In genomic region chr7:101849314-101849713, GRCh38 we compare ENCODE assay signal across 8 cellular contexts. TPM values are rescaled to one million over a fixed set of nuclear protein-coding genes. Genes with fewer than 3 reads are reported as not detected.
DNase-seq lines count a peak whose midpoint lies in the region; ATAC-seq, FAIRE-seq and TF ChIP-seq lines count a peak whose summit lies in the region.
"Not testable (repeated sequence)": the region's sequence is repeated elsewhere in the genome, so short reads cannot be mapped to it uniquely, and the experiment has no call there.

No MANE protein-coding gene starts in this region.

- not testable (repeated sequence) for H3K27ac ChIP-seq in HEK293 (ENCODE audit: extremely low read depth, low read depth, low read length); K562 (ENCODE audit: extremely low read depth, low read depth, low read length); trophoblast cell (ENCODE audit: low read depth, low read length)
- peak overlapping the region; percentile 25; the same call in 1 of the 2 replicates for H3K27ac ChIP-seq in SU-DHL-6 (ENCODE audit: low read depth, low read length)

- FAIRE-seq in K562 (lab: Jason Lieb, UNC) = not testable (repeated sequence)

- H2BK5ac ChIP-seq in trophoblast cell (ENCODE audit: low read depth, low read length, poor library complexity) = not testable (repeated sequence)

- not testable (repeated sequence) for TF ChIP-seq EP300 in K562 (IDR thresholded peaks at IDR 0.05; ENCODE audit: low read length)

- intact Hi-C loops in Caco-2 (cut with micrococcal nuclease; ENCODE audit: unreplicated experiment); K562 (cut with micrococcal nuclease): not testable (repeated sequence)

- not testable (repeated sequence) for H3K79me1 ChIP-seq in trophoblast cell (ENCODE audit: low read length)

- CTCF ChIA-PET in Caco-2 (lab: Charles Lee) = interaction anchor here (1.1 kb wide), 1 partner anchor 21 kb away, joined by 3 read pairs; no protein-coding TSS in a partner anchor
- CTCF ChIA-PET in HEK293 (lab: Yijun Ruan, JAX) = interaction anchor here (0.7 kb wide), 1 partner anchor 228 kb away, joined by 4 read pairs; no protein-coding TSS in a partner anchor
- CTCF ChIA-PET in K562 (lab: Yijun Ruan, JAX; ENCODE audit: low intra/inter-chr PET ratio) = not testable (repeated sequence)

- not testable (repeated sequence) for H3K9me2 ChIP-seq in SU-DHL-6 (replicated peaks; ENCODE audit: insufficient read depth, low read length)

- H4K20me1 ChIP-seq in SU-DHL-6 (ENCODE audit: low read depth, low read length) = peaks cover 14% of the 10 kb centered on the region; the same call in 1 of the 2 replicates
- not testable (repeated sequence) for H4K20me1 ChIP-seq in K562 (replicated peaks; ENCODE audit: control insufficient read depth, insufficient read depth, low read length)

- H2AFZ ChIP-seq in SU-DHL-6 (ENCODE audit: low read depth, low read length, severe bottlenecking); K562 (ENCODE audit: low read depth, low read length); trophoblast cell (ENCODE audit: insufficient read depth, low read length, poor library complexity): not testable (repeated sequence)

- not testable (repeated sequence) for H4K8ac ChIP-seq in trophoblast cell (ENCODE audit: low read depth, low read length)

- H3F3A ChIP-seq in SU-DHL-6 (ENCODE audit: insufficient read depth) = peaks cover 61% of the 10 kb centered on the region

- H3K4ac ChIP-seq in trophoblast cell (ENCODE audit: low read depth, low read length) = peak overlapping the region; percentile 35

- not testable (repeated sequence) for H3K4me3 ChIP-seq in Caco-2 (ENCODE audit: low read depth, low read length); HEK293 (ENCODE audit: low read depth, low read length); SU-DHL-6 (ENCODE audit: insufficient read depth, low read length, poor library complexity, severe bottlenecking); K562; trophoblast cell (ENCODE audit: low read depth, low read length)

- peaks cover 100% of the 10 kb centered on the region for H3K79me2 ChIP-seq in SU-DHL-6 (ENCODE audit: insufficient read depth, low read length)
- peaks cover 96% of the 10 kb centered on the region for H3K79me2 ChIP-seq in K562 (ENCODE audit: control insufficient read depth, insufficient read depth, low read length)
- peaks cover 12% of the 10 kb centered on the region for H3K79me2 ChIP-seq in trophoblast cell (ENCODE audit: control insufficient read depth, insufficient read depth, low read length, poor library complexity)

- TF ChIP-seq CTCF in Caco-2 (IDR thresholded peaks at IDR 0.05; ENCODE audit: insufficient read depth in 1 of 2, low read depth in 1 of 2, low read length in 1 of 2, severe bottlenecking in 1 of 2, unreplicated experiment in 1 of 2); HEK293 (tag by site-specific recombination; IDR thresholded peaks at IDR 0.05); SU-DHL-6 (IDR thresholded peaks at IDR 0.05; ENCODE audit: insufficient read depth, low read length, poor library complexity, severe bottlenecking); K562 (IDR thresholded peaks at IDR 0.05 in 2 of 3, conservative IDR thresholded peaks at IDR 0.05 in 1 of 3; ENCODE audit: insufficient read depth in 2 of 3, low read depth in 1 of 3, low read length in 3 of 3); endothelial cell (IDR thresholded peaks at IDR 0.05; ENCODE audit: unreplicated experiment); progenitor cell of endocrine pancreas (IDR thresholded peaks at IDR 0.05; ENCODE audit: unreplicated experiment): not testable (repeated sequence)

- H3K27ac Mint-ChIP-seq in Caco-2 (ENCODE audit: unreplicated experiment) (peak overlapping the region; percentile 40), endothelial cell (ENCODE audit: unreplicated experiment) (peak overlapping the region; percentile 64), memory B cell (peak overlapping the region; percentile 28), progenitor cell of endocrine pancreas (peak overlapping the region; percentile 88)

- H4K91ac ChIP-seq in trophoblast cell (ENCODE audit: low read depth, low read length) = not testable (repeated sequence)

- not testable (repeated sequence) for H3K27me3 Mint-ChIP-seq in Caco-2 (ENCODE audit: insufficient read depth, unreplicated experiment); endothelial cell (ENCODE audit: unreplicated experiment); memory B cell; progenitor cell of endocrine pancreas

- BruUV-seq in Caco-2 (replicated peaks; lab: Mats Ljungman, UMichigan); K562 (replicated peaks; lab: Mats Ljungman, UMichigan): not testable (repeated sequence)

- not testable (repeated sequence) for DNase-seq in Caco-2; K562 (ENCODE audit: extremely low read depth in 1 of 4, low spot score in 3 of 4); endothelial cell (ENCODE audit: low spot score); memory B cell (ENCODE audit: low spot score in 2 of 2); trophoblast cell; progenitor cell of endocrine pancreas (ENCODE audit: low spot score, unreplicated experiment)

- not testable (repeated sequence) for H3K4me2 ChIP-seq in SU-DHL-6 (ENCODE audit: low read depth, low read length, poor library complexity, severe bottlenecking); K562 (ENCODE audit: insufficient read depth, low read length); trophoblast cell (ENCODE audit: low read length)

- in situ Hi-C loops in K562 (cut with MboI) = not testable (repeated sequence)

- not testable (repeated sequence) for H3K9ac ChIP-seq in SU-DHL-6 (ENCODE audit: low read length); K562 (ENCODE audit: insufficient read depth in 1 of 2, low read depth in 2 of 2, low read length in 2 of 2); trophoblast cell (ENCODE audit: low read length)

- WGBS in K562 (ENCODE audit: insufficient coverage, low coverage, missing lambda C conversion rate) = 100% methylated on average over 2 of the region's 2 CpGs
- no CpG with 5 or more reads among the region's 2 CpGs for WGBS in trophoblast cell (ENCODE audit: extremely low coverage, insufficient coverage, insufficient read length)

- H4K12ac ChIP-seq in trophoblast cell (ENCODE audit: low read depth, low read length) = not testable (repeated sequence)

- H3K9me1 ChIP-seq in K562 (ENCODE audit: control insufficient read depth, insufficient read depth, low read length) = not testable (repeated sequence)

- H3K14ac ChIP-seq in trophoblast cell (ENCODE audit: low read length) = not testable (repeated sequence)

- H3K27me3 ChIP-seq in Caco-2 (replicated peaks; ENCODE audit: control insufficient read depth, insufficient read depth, low read length); SU-DHL-6 (ENCODE audit: low read length); K562 (ENCODE audit: control insufficient read depth in 2 of 2, insufficient read depth in 2 of 2, low read length in 2 of 2); trophoblast cell (ENCODE audit: insufficient read depth, low read length): not testable (repeated sequence)

- not testable (repeated sequence) for TF ChIP-seq RAD21 in K562 (CRISPR knock-in tag; conservative IDR thresholded peaks at IDR 0.05 in 1 of 2, IDR thresholded peaks at IDR 0.05 in 1 of 2)

- not testable (repeated sequence) for H3K4me3 Mint-ChIP-seq in Caco-2 (ENCODE audit: unreplicated experiment); endothelial cell (ENCODE audit: unreplicated experiment); memory B cell; progenitor cell of endocrine pancreas (ENCODE audit: low read depth)

- not testable (repeated sequence) for H3K36me3 ChIP-seq in Caco-2 (ENCODE audit: control insufficient read depth, insufficient read depth, low read length); HEK293 (ENCODE audit: control insufficient read depth in 2 of 2, insufficient read depth in 1 of 2, low read length in 2 of 2); K562 (ENCODE audit: control insufficient read depth, insufficient read depth, low read length); trophoblast cell (ENCODE audit: control insufficient read depth in 1 of 2, insufficient read depth in 2 of 2, low read length in 2 of 2)
- peaks cover 22% of the 10 kb centered on the region for H3K36me3 ChIP-seq in SU-DHL-6 (ENCODE audit: low read length)

- POLR2A ChIA-PET in Caco-2 (lab: Charles Lee) (interaction anchor here (0.6 to 0.7 kb wide), 2 partner anchors 16 to 55 kb away, joined by 3 to 4 read pairs; no protein-coding TSS in a partner anchor), HEK293 (lab: Yijun Ruan, JAX) (interaction anchor here (0.6 kb wide), 1 partner anchor 27 kb away, joined by 4 read pairs; no protein-coding TSS in a partner anchor), K562 (lab: Yijun Ruan, JAX) (interaction anchor here (0.9 to 1.1 kb wide), 2 partner anchors 24 to 33 kb away, joined by 3 to 4 read pairs; no protein-coding TSS in a partner anchor)

- H3K36me3 Mint-ChIP-seq in Caco-2 (ENCODE audit: insufficient read depth, unreplicated experiment) (peaks cover 79% of the 10 kb centered on the region), endothelial cell (ENCODE audit: low read depth, unreplicated experiment) (peaks cover 20% of the 10 kb centered on the region), memory B cell (peaks cover 11% of the 10 kb centered on the region), progenitor cell of endocrine pancreas (ENCODE audit: insufficient read depth) (peaks cover 29% of the 10 kb centered on the region)

- H3K9me3 ChIP-seq in Caco-2 (peaks cover 14% of the 10 kb centered on the region), K562 (replicated peaks; ENCODE audit: control insufficient read depth, insufficient read depth, low read depth, low read length) (peaks cover 13% of the 10 kb centered on the region), trophoblast cell (ENCODE audit: insufficient read depth, low read depth, low read length) (peaks cover 14% of the 10 kb centered on the region)
- not testable (repeated sequence) for H3K9me3 ChIP-seq in HEK293 (ENCODE audit: control insufficient read depth, insufficient read depth, low read depth, low read length); SU-DHL-6 (ENCODE audit: insufficient read depth, low read length)

- not testable (repeated sequence) for H2BK120ac ChIP-seq in trophoblast cell (ENCODE audit: insufficient read depth, low read length, poor library complexity)

- H3K4me1 Mint-ChIP-seq in Caco-2 (ENCODE audit: low read depth, unreplicated experiment) (peaks cover 14% of the 10 kb centered on the region), endothelial cell (ENCODE audit: unreplicated experiment) (peaks cover 11% of the 10 kb centered on the region), memory B cell (peaks cover 18% of the 10 kb centered on the region)
- not testable (repeated sequence) for H3K4me1 Mint-ChIP-seq in progenitor cell of endocrine pancreas (ENCODE audit: low read depth)

- not testable (repeated sequence) for H3K18ac ChIP-seq in trophoblast cell (ENCODE audit: low read length)

- not testable (repeated sequence) for H3K4me1 ChIP-seq in Caco-2; HEK293 (ENCODE audit: control insufficient read depth, insufficient read depth, low read length); K562 (replicated peaks in 1 of 2; ENCODE audit: control insufficient read depth in 2 of 2, insufficient read depth in 2 of 2, low read length in 2 of 2); trophoblast cell (ENCODE audit: control insufficient read depth in 1 of 2, insufficient read depth in 2 of 2, low read length in 2 of 2)

- TF ChIP-seq POLR2A in K562 (conservative IDR thresholded peaks at IDR 0.05) = not testable (repeated sequence)

- not testable (repeated sequence) for ATAC-seq in K562; memory B cell (ENCODE audit: low read depth)

- not testable (repeated sequence) for H2AK5ac ChIP-seq in trophoblast cell (ENCODE audit: low read length)

- H2BK12ac ChIP-seq in trophoblast cell (ENCODE audit: low read length) = not testable (repeated sequence)

- H3K23ac ChIP-seq in trophoblast cell (ENCODE audit: low read length) = not testable (repeated sequence)

- H3K9me3 Mint-ChIP-seq in Caco-2 (ENCODE audit: unreplicated experiment) (peaks cover 27% of the 10 kb centered on the region), progenitor cell of endocrine pancreas (ENCODE audit: low read depth) (peaks cover 19% of the 10 kb centered on the region)
- not testable (repeated sequence) for H3K9me3 Mint-ChIP-seq in endothelial cell (ENCODE audit: unreplicated experiment); memory B cell

RNA-seq across cellular contexts. Expression of gene CUX1, which starts 31.9 kb away (rescaled TPM):
- total RNA-seq in Caco-2 (2022) = 113 and 116 TPM in 2 replicates
- 271 and 342 TPM in 2 replicates for total RNA-seq in K562 (2011; cell fraction: chromatin; rRNA removed; ENCODE audit: low replicate concordance)
- 121 and 144 TPM in 2 replicates for total RNA-seq in K562 (2011; cell fraction: nucleolus; rRNA removed)
- 169 and 178 TPM in 2 replicates for total RNA-seq in K562 (2011; cell fraction: nucleoplasm; rRNA removed)
- total RNA-seq in K562 (2014; rRNA removed) = 25.2 and 34.2 TPM in 2 replicates
- total RNA-seq in K562 (2014; rRNA removed; fragmentation: Illumina TruSeq; extraction: Trizol) = 33.0 and 41.3 TPM in 2 replicates
- 25.2 and 26.2 TPM in 2 replicates for total RNA-seq in K562 (2015; rRNA removed; fragmentation: Illumina TruSeq; extraction: Trizol)
- 52.9 and 55.3 TPM in 2 replicates for total RNA-seq in K562 (2021)
- polyA plus RNA-seq in K562 (2011; rRNA removed) = 9.6 and 13.0 TPM in 2 replicates
- polyA plus RNA-seq in K562 (2011; cell fraction: cytosol; rRNA removed) = 9.5 and 20.1 TPM in 2 replicates
- polyA plus RNA-seq in K562 (2011; cell fraction: nucleus; rRNA removed) = 8.9 and 14.8 TPM in 2 replicates
- polyA plus RNA-seq in K562 (2012) = 27.5 and 61.2 TPM in 2 replicates
- 31.9 and 32.2 TPM in 2 replicates for polyA plus RNA-seq in K562 (2014; fragmentation: Illumina TruSeq; extraction: Trizol)
- 1 to 10 TPM; 3.6 to 6.7 TPM for polyA plus RNA-seq in K562 (2014; fragmentation: Nextera tagmentation; extraction: Ambion mirVana)
- polyA plus RNA-seq in K562 (2014; rRNA removed) = 21.4 and 24.7 TPM in 2 replicates
- polyA minus RNA-seq in K562 (2011; rRNA and poly(A)+ RNA removed) = 33.4 and 37.2 TPM in 2 replicates
- 13.4 and 20.4 TPM in 2 replicates for polyA minus RNA-seq in K562 (2011; cell fraction: cytosol; rRNA and poly(A)+ RNA removed)
- polyA minus RNA-seq in K562 (2011; cell fraction: nucleus; rRNA and poly(A)+ RNA removed) = 30.6 and 60.0 TPM in 2 replicates
- total RNA-seq in endothelial cell (ENCODE audit: unreplicated experiment) = 43.7 TPM
- polyA plus RNA-seq in trophoblast cell (2013) = 39.0 and 43.1 TPM in 2 replicates
- 98.4 and 103 TPM in 2 replicates for total RNA-seq in progenitor cell of endocrine pancreas

Comparison
In these comparisons a context has a peak if more than half of its experiments do, and no peak if none do; other contexts are left out.
1. H3K27ac Mint-ChIP-seq: peak in every context shown above with its lines; median percentile 88 in progenitor cell of endocrine pancreas; 64 in endothelial cell; 40 in Caco-2; 28 in memory B cell.